ENCODE assay signal across 31 cellular contexts in genomic region chr20:48387675-48388074, GRCh38.
"Had no signal": no experiment of that assay in that cellular context is flagged by ENCODE, and none has a peak within 500 bp of the region (broad histone marks: within the 10 kb centered on the region; RNA-seq: fewer than 3 reads in every experiment).

No MANE protein-coding gene starts in this region.

- H3K9me3 ChIP-seq: ovary, thyroid gland had no signal

- DNase-seq: activated CD4-positive, alpha-beta memory T cell treated with anti-CD3 and anti-CD28 coated beads for 36 hours; activated CD4-positive, alpha-beta T cell treated with anti-CD3 and anti-CD28 coated beads, Interleukin-2, amount 10 ng/mL, durations not matched to agents 24 days and 14 days; activated CD4-positive, CD25-positive, alpha-beta regulatory T cell treated with anti-CD3 and anti-CD28 coated beads, Interleukin-2, amount 50 U/mL, for 72 hours; activated CD8-positive, alpha-beta memory T cell treated with anti-CD3 and anti-CD28 coated beads, Interleukin-2, amount 50 U/mL, for 4 hours; activated gamma-delta T cell; activated naive CD4-positive, alpha-beta T cell treated with anti-CD3 and anti-CD28 coated beads, Interleukin-2, amount 10 ng/mL, durations not matched to agents 7 days and 5 days; activated naive CD8-positive, alpha-beta T cell treated with anti-CD3 and anti-CD28 coated beads, Interleukin-2, amount 10 ng/mL, durations not matched to agents 7 days and 5 days; activated T-cell treated with anti-CD3 and anti-CD28 coated beads, Interleukin-2, amount 50 U/mL, for 1 hour; amniotic stem cell; brain microvascular endothelial cell; caudate nucleus; foreskin fibroblast; head of caudate nucleus; hippocampal formation; immature natural killer cell; kidney; left colon; mammary epithelial cell; ovary; sigmoid colon; small intestine; stimulated activated CD4-positive, alpha-beta T cell treated with anti-CD3 and anti-CD28 coated beads, Interleukin-1b, Interleukin-23, amount 100 ng/mL, for 48 hours; stimulated activated CD4-positive, alpha-beta T cell treated with anti-CD3 and anti-CD28 coated beads, Interleukin-4, amount 100 ng/mL, for 4 hours; stimulated activated CD8-positive, alpha-beta memory T cell treated with anti-CD3 and anti-CD28 coated beads, Interleukin-4, amount 100 ng/mL, for 48 hours; stimulated activated naive CD8-positive, alpha-beta T cell treated with anti-CD3 and anti-CD28 coated beads, Interleukin-15, amount 100 ng/mL, for 72 hours; T1000; thyroid gland; upper lobe of left lung had no signal

- H3K36me3 ChIP-seq: brain microvascular endothelial cell, neutrophil, ovary, sigmoid colon, thyroid gland, upper lobe of left lung had no signal

- H3K4me1 ChIP-seq: sigmoid colon, thyroid gland, upper lobe of left lung had no signal

- H3K4me3 ChIP-seq: ovary, sigmoid colon, thyroid gland, upper lobe of left lung had no signal

- FAIRE-seq: astrocyte, endothelial cell of umbilical vein, kidney, small intestine had no signal

- H3K27ac ChIP-seq: brain microvascular endothelial cell, neutrophil, ovary, sigmoid colon, thyroid gland, upper lobe of left lung had no signal

- H3K27me3 ChIP-seq: brain microvascular endothelial cell, ovary, sigmoid colon, thyroid gland, upper lobe of left lung had no signal

- ATAC-seq: left colon; stimulated activated naive CD8-positive, alpha-beta T cell treated with anti-CD3 and anti-CD28 coated beads, Interleukin-15, amount 100 ng/mL, for 72 hours had no signal
